ENCODE assay signal across 11 cellular contexts in genomic region chr6:121858310-121858709, GRCh38.
DNase-seq lines count a peak whose midpoint lies in the region; ATAC-seq and TF ChIP-seq lines count a peak whose summit lies in the region.
"Had no signal": no experiment of that assay in that cellular context is flagged by ENCODE, and none has a peak within 500 bp of the region (broad histone marks: within the 10 kb centered on the region; RNA-seq: fewer than 3 reads in every experiment).

No MANE protein-coding gene starts in this region.

- POLR2A ChIA-PET in HCT116 (lab: Charles Lee) = no interaction called here

- H3K27me3 ChIP-seq in HCT116 (ENCODE audit: insufficient read depth, low read length) (no peaks in the 10 kb centered on the region), foreskin keratinocyte (no peaks in the 10 kb centered on the region)

- H2AFZ ChIP-seq in HCT116 (ENCODE audit: low read depth, low read length, poor library complexity, severe bottlenecking) = no peak overlapping the region

- no peak overlapping the region for H3K4me3 ChIP-seq in HCT116 (replicated peaks in 1 of 2; ENCODE audit: low read depth in 1 of 2, low read length in 2 of 2)
- H3K4me3 ChIP-seq: A549, GM12878 had no signal

- H3K36me3 ChIP-seq in HCT116 (ENCODE audit: control insufficient read depth in 1 of 2, insufficient read depth in 2 of 2, low read length in 2 of 2) = no peaks in the 10 kb centered on the region

- H3K27ac ChIP-seq in HCT116 (ENCODE audit: low read depth, low read length) (no peak overlapping the region), foreskin keratinocyte (no peak overlapping the region)
- H3K27ac ChIP-seq: A549 had no signal

- ATAC-seq in HCT116 = no peak
- ATAC-seq in foreskin keratinocyte = no peak
- ATAC-seq: A549, GM12878 had no signal

- peaks cover 0 to 10% (median 3%) of the 10 kb centered on the region in 3 donors for H3K27me3 Mint-ChIP-seq in CD14-positive monocyte (ENCODE audit: low read depth in 3 of 3)
- H3K27me3 Mint-ChIP-seq: CD8-positive, alpha-beta memory T cell; IgD-negative memory B cell had no signal

- RAD21 ChIA-PET in HCT116 (lab: Charles Lee; ENCODE audit: low non-redundant PET in 1 of 2, low total read pairs in 2 of 2, uncharacterized antibody in 2 of 2, unreplicated experiment in 2 of 2) = interaction anchor here in 1 of 2 experiments (0.6 kb wide), 1 partner anchor 325 kb away, joined by 3 read pairs; no protein-coding TSS in a partner anchor

- H3K36me3 Mint-ChIP-seq in CD14-positive monocyte = no peaks in the 10 kb centered on the region
- H3K36me3 Mint-ChIP-seq: CD8-positive, alpha-beta memory T cell; IgD-negative memory B cell had no signal

- H4K20me1 ChIP-seq in HCT116 (ENCODE audit: insufficient read depth) = no peaks in the 10 kb centered on the region

- peak; percentile 39 for TF ChIP-seq RAD21 in HCT116 (IDR thresholded peaks at IDR 0.05; ENCODE audit: low read depth)

- DNase-seq in HCT116 (ENCODE audit: low read depth, low spot score) (no peak), RPMI7951 (ENCODE audit: low read depth) (peak; percentile 39), foreskin keratinocyte (no peak), CD14-positive monocyte (ENCODE audit: low spot score) (no peak), erythroblast (lab: John Stamatoyannopoulos, UW) (no peak), NCI-H2196 (lab: John Stamatoyannopoulos, UW; ENCODE audit: unreplicated experiment) (no peak)
- DNase-seq: CD8-positive, alpha-beta memory T cell; KG1 had no signal

- no peak overlapping the region for H3K4me2 ChIP-seq in HCT116 (ENCODE audit: low read length)
- H3K4me2 ChIP-seq: A549 had no signal

- TF ChIP-seq CTCF in HCT116 (IDR thresholded peaks at IDR 0.05 in 2 of 3, conservative IDR thresholded peaks at IDR 0.05 in 1 of 3; ENCODE audit: borderline replicate concordance in 1 of 3, insufficient read depth in 1 of 3, low read depth in 2 of 3, low read length in 2 of 3) = no peak
- peak; percentile 26 for TF ChIP-seq CTCF in foreskin keratinocyte (conservative IDR thresholded peaks at IDR 0.05)
- no peak for TF ChIP-seq CTCF in CD14-positive monocyte (IDR thresholded peaks at IDR 0.05)

- TF ChIP-seq POLR2A in HCT116 (IDR thresholded peaks at IDR 0.05; ENCODE audit: borderline replicate concordance, extremely low read depth, insufficient read depth, insufficient read length) (no peak), erythroblast (IDR thresholded peaks at IDR 0.05; ENCODE audit: low read length) (no peak)

- H3K9ac ChIP-seq in HCT116 (ENCODE audit: low read length) = no peak overlapping the region

- no TSS peak for BruUV-seq in HCT116 (replicated peaks; lab: Mats Ljungman, UMichigan)

- no peak overlapping the region for H3K27ac Mint-ChIP-seq in CD14-positive monocyte
- H3K27ac Mint-ChIP-seq: CD8-positive, alpha-beta memory T cell; IgD-negative memory B cell had no signal

- no peaks in the 10 kb centered on the region for H3K79me2 ChIP-seq in HCT116 (ENCODE audit: insufficient read depth, low read length)

- H3K4me1 Mint-ChIP-seq in CD14-positive monocyte = no peaks in the 10 kb centered on the region
- H3K4me1 Mint-ChIP-seq: CD8-positive, alpha-beta memory T cell; IgD-negative memory B cell had no signal

- H3K4me3 Mint-ChIP-seq in CD14-positive monocyte = no peak overlapping the region
- H3K4me3 Mint-ChIP-seq: CD8-positive, alpha-beta memory T cell; IgD-negative memory B cell had no signal

- no peaks in the 10 kb centered on the region for H3K9me2 ChIP-seq in HCT116 (ENCODE audit: insufficient read depth)

- intact Hi-C loops in HCT116 (cut with micrococcal nuclease) = loop anchor here (10.0 kb wide), 1 partner anchor 506 kb away; no protein-coding TSS in a partner anchor
- intact Hi-C loops in CD14-positive monocyte (cut with micrococcal nuclease) = no loop called here

- H3K4me1 ChIP-seq in HCT116 (ENCODE audit: control insufficient read depth in 1 of 2, insufficient read depth in 2 of 2, low read length in 2 of 2) (no peaks in the 10 kb centered on the region), foreskin keratinocyte (no peaks in the 10 kb centered on the region)
- H3K4me1 ChIP-seq: A549 had no signal

- H3K9me3 Mint-ChIP-seq in CD14-positive monocyte = no peaks in the 10 kb centered on the region

- H3K9me3 ChIP-seq in HCT116 (ENCODE audit: control insufficient read depth in 1 of 2, insufficient read depth in 1 of 2, low read depth in 1 of 2, low read length in 2 of 2) = no peaks in the 10 kb centered on the region
- H3K9me3 ChIP-seq: A549 had no signal

- CTCF ChIA-PET in HCT116 (lab: Charles Lee) = interaction anchor here (1.7 to 2.3 kb wide), 3 partner anchors 9 to 326 kb away, joined by 6 to 9 read pairs (median 8); no protein-coding TSS in a partner anchor

TF ChIP-seq in HCT116, 20 proteins besides CTCF, POLR2A, EP300 and RAD21:
- no peak for TF ChIP-seq TCF7L2 (IDR thresholded peaks at IDR 0.05; ENCODE audit: borderline replicate concordance, extremely low read depth, insufficient read depth, insufficient read length)
- no peak for TF ChIP-seq JUND (IDR thresholded peaks at IDR 0.05)
- TF ChIP-seq SIN3A (IDR thresholded peaks at IDR 0.05; ENCODE audit: low read depth) = no peak
- TF ChIP-seq CEBPB (IDR thresholded peaks at IDR 0.05; ENCODE audit: low read depth) = no peak
- no peak for TF ChIP-seq ZFX (IDR thresholded peaks at IDR 0.05)
- TF ChIP-seq ELF1 (IDR thresholded peaks at IDR 0.05; ENCODE audit: borderline replicate concordance, low read depth) = no peak
- no peak for TF ChIP-seq YY1 (IDR thresholded peaks at IDR 0.05; ENCODE audit: extremely low read depth, insufficient replicate concordance, low read depth, low read length)
- no peak for TF ChIP-seq EZH2phosphoT487 (IDR thresholded peaks at IDR 0.05; ENCODE audit: borderline replicate concordance)
- no peak for TF ChIP-seq FOSL1 (IDR thresholded peaks at IDR 0.05; ENCODE audit: low read depth)
- TF ChIP-seq POLR2AphosphoS5 (IDR thresholded peaks at IDR 0.05; ENCODE audit: low read depth, low read length) = no peak
- TF ChIP-seq ATF3 (IDR thresholded peaks at IDR 0.05) = no peak
- TF ChIP-seq, protein P1, sequence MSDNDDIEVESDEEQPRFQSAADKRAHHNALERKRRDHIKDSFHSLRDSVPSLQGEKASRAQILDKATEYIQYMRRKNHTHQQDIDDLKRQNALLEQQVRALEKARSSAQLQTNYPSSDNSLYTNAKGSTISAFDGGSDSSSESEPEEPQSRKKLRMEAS (IDR thresholded peaks at IDR 0.05) = no peak
- no peak for TF ChIP-seq SRF (IDR thresholded peaks at IDR 0.05; ENCODE audit: low read depth)
- TF ChIP-seq REST (IDR thresholded peaks at IDR 0.05; ENCODE audit: low read depth) = no peak
- TF ChIP-seq SP1 (IDR thresholded peaks at IDR 0.05; ENCODE audit: low read depth) = no peak
- TF ChIP-seq ZBTB33 (IDR thresholded peaks at IDR 0.05; ENCODE audit: extremely low read depth, insufficient replicate concordance, low read length) = no peak
- no peak for TF ChIP-seq EGR1 (IDR thresholded peaks at IDR 0.05; ENCODE audit: low read depth)
- no peak for TF ChIP-seq CBX3 (IDR thresholded peaks at IDR 0.05; ENCODE audit: low read depth)
- TF ChIP-seq EZH2 (IDR thresholded peaks at IDR 0.05) = no peak
- no peak for TF ChIP-seq ZNF274 (IDR thresholded peaks at IDR 0.05; ENCODE audit: low read depth, low read length)
